Comparison of ENCODE assay signal across 6 cellular contexts in the genomic region with DNA sequence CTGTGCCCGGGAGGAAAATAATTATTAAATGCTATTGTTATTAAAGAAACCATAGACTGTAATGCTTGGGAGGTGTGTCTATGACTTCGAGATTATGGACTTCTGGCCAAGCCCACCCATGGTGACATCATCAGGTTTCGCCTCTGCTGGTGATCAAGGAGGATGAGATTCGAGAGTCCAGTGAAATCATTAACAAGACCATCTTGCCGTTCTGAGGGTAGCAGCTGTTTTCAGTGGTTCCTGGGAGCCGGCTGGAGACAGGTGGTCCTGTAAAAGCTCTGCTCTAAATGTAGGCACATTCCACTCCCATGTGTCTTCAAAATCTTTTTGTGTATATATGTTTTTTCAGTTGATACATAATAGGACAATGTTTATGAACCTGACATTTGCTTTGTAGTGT. TPM values are rescaled to one million over a fixed set of nuclear protein-coding genes. Genes with fewer than 3 reads are reported as not detected.
"Had no signal": no experiment of that assay in that cellular context is flagged by ENCODE, and none has a peak within 500 bp of the region (broad histone marks: within the 10 kb centered on the region; RNA-seq: fewer than 3 reads in every experiment).

No MANE protein-coding gene starts in this region.

RNA-seq across cellular contexts. Expression of gene SSX3, which starts 2.8 kb away (rescaled TPM):
- total RNA-seq: M059J, PC-3, Peyer's patch, Right ventricle myocardium superior, SK-MEL-5, T-cell had no signal

RNA-seq across cellular contexts. Expression of gene SSX4, which starts 24.1 kb away (rescaled TPM):
- total RNA-seq: M059J, PC-3, Peyer's patch, Right ventricle myocardium superior, T-cell had no signal

RNA-seq across cellular contexts. Expression of gene SSX4B, which starts 52.5 kb away (rescaled TPM):
- total RNA-seq: M059J, PC-3, Peyer's patch, Right ventricle myocardium superior, T-cell had no signal
